Comparison of ENCODE assay signal across 18 cellular contexts in genomic region chr11:70541699-70542098, GRCh38.
DNase-seq lines count a peak whose midpoint lies in the region; ATAC-seq and TF ChIP-seq lines count a peak whose summit lies in the region.
"Had no signal": no experiment of that assay in that cellular context is flagged by ENCODE, and none has a peak within 500 bp of the region (broad histone marks: within the 10 kb centered on the region; RNA-seq: fewer than 3 reads in every experiment).

No MANE protein-coding gene starts in this region.

- POLR2A ChIA-PET in SK-N-SH (lab: Yijun Ruan, JAX) = no interaction called here

- H4K8ac ChIP-seq in neuronal stem cell (ENCODE audit: low read depth, low read length) = no peak overlapping the region

- no peak for TF ChIP-seq POLR2A in lower leg skin (IDR thresholded peaks at IDR 0.05)

- H2BK15ac ChIP-seq in neuronal stem cell (ENCODE audit: low read length) = peak overlapping the region; percentile 21

- no peaks in the 10 kb centered on the region for H3K9me3 ChIP-seq in SK-N-SH
- peaks cover 0 to 4% of the 10 kb centered on the region in 2 donors for H3K9me3 ChIP-seq in neuronal stem cell (replicated peaks in 1 of 2; ENCODE audit: control insufficient read depth in 2 of 2, insufficient read depth in 1 of 2, low read depth in 1 of 2, low read length in 2 of 2)
- no peaks in the 10 kb centered on the region for H3K9me3 ChIP-seq in upper lobe of right lung
- H3K9me3 ChIP-seq in T-helper 17 cell (ENCODE audit: control insufficient read depth, low read length, poor library complexity, severe bottlenecking) = no peaks in the 10 kb centered on the region
- H3K9me3 ChIP-seq: A549 had no signal

- H3K4me3 ChIP-seq in SK-N-SH (ENCODE audit: low read depth in 2 of 2, low read length in 1 of 2) = no peak overlapping the region
- no peak overlapping the region for H3K4me3 ChIP-seq in neuronal stem cell (ENCODE audit: low read length in 2 of 2)
- no peak overlapping the region for H3K4me3 ChIP-seq in upper lobe of right lung
- no peak overlapping the region for H3K4me3 ChIP-seq in lower leg skin (ENCODE audit: low read depth, poor library complexity, severe bottlenecking)
- H3K4me3 ChIP-seq: A549 had no signal

- 43% methylated on average over 4 of the region's 5 CpGs for WGBS in SK-N-SH (ENCODE audit: low lambda C conversion rate)
- WGBS in neuronal stem cell (ENCODE audit: extremely low coverage in 2 of 2, insufficient read length in 2 of 2, insufficient replicate concordance in 1 of 2), 2 donors = no CpG with 5 or more reads among the region's 5 CpGs
- 87 to 98% methylated on average over 4 to 5 of the region's 5 CpGs for WGBS in lower leg skin, 2 donors

- H4K20me1 ChIP-seq in SK-N-SH (ENCODE audit: insufficient read depth) = no peaks in the 10 kb centered on the region

- H3K27me3 ChIP-seq in SK-N-SH (ENCODE audit: insufficient read depth) (no peaks in the 10 kb centered on the region), neuronal stem cell (ENCODE audit: control insufficient read depth in 3 of 3, insufficient read depth in 3 of 3, low read depth in 1 of 3, low read length in 3 of 3) (no peaks in the 10 kb centered on the region), upper lobe of right lung (no peaks in the 10 kb centered on the region)

- H3K36me3 Mint-ChIP-seq in T-helper 17 cell (ENCODE audit: low read depth) = no peaks in the 10 kb centered on the region

- peak overlapping the region; percentile 80 for H2AK5ac ChIP-seq in neuronal stem cell (ENCODE audit: low read depth, low read length)

- H3F3A ChIP-seq in SK-N-SH (replicated peaks; ENCODE audit: insufficient read depth) = no peaks in the 10 kb centered on the region

- H3K23ac ChIP-seq in neuronal stem cell (ENCODE audit: low read depth, low read length, poor library complexity) = no peak overlapping the region

- no peak overlapping the region for H3K14ac ChIP-seq in neuronal stem cell (ENCODE audit: low read length)

- intact Hi-C loops in upper lobe of right lung (cut with DNase I) = no loop called here
- intact Hi-C loops in lower leg skin (cut with DNase I; ENCODE audit: low total_unique reads) = no loop called here

- H2BK5ac ChIP-seq in neuronal stem cell (ENCODE audit: low read length) = no peak overlapping the region

- H3K9ac ChIP-seq in SK-N-SH = no peak overlapping the region
- no peak overlapping the region for H3K9ac ChIP-seq in neuronal stem cell (ENCODE audit: low read depth, low read length, poor library complexity)

- peak overlapping the region; percentile 15 for H3K18ac ChIP-seq in neuronal stem cell (ENCODE audit: low read length)

- no peak overlapping the region for H3K4me3 Mint-ChIP-seq in T-helper 17 cell
- H3K4me3 Mint-ChIP-seq: CD4-positive, alpha-beta T cell; H9 had no signal

- no peaks in the 10 kb centered on the region for H3K9me2 ChIP-seq in SK-N-SH

- CTCF ChIA-PET in SK-N-SH (lab: Yijun Ruan, JAX) = interaction anchor here (0.9 kb wide), 1 partner anchor 8 kb away, joined by 3 read pairs; no protein-coding TSS in a partner anchor

- H2AFZ ChIP-seq in SK-N-SH (ENCODE audit: low read depth) (no peak overlapping the region), neuronal stem cell (ENCODE audit: low read length) (no peak overlapping the region)

- H3K4me2 ChIP-seq in SK-N-SH (no peak overlapping the region), neuronal stem cell (ENCODE audit: insufficient read depth, low read length, poor library complexity, severe bottlenecking) (no peak overlapping the region)
- H3K4me2 ChIP-seq: A549 had no signal

- no peaks in the 10 kb centered on the region for H3K79me2 ChIP-seq in SK-N-SH (ENCODE audit: insufficient read depth)

- TF ChIP-seq EP300 in SK-N-SH (IDR thresholded peaks at IDR 0.05; ENCODE audit: borderline replicate concordance in 1 of 2, low read depth in 1 of 2, low read length in 1 of 2) = no peak

- H3K27ac ChIP-seq in SK-N-SH (ENCODE audit: low read depth in 2 of 2, low read length in 1 of 2) (no peak overlapping the region), neuronal stem cell (replicated peaks; ENCODE audit: low read length) (no peak overlapping the region), upper lobe of right lung (no peak overlapping the region)
- H3K27ac ChIP-seq: 22Rv1, A549, C4-2B had no signal

- TF ChIP-seq CTCF in SK-N-SH (IDR thresholded peaks at IDR 0.05) (no peak), upper lobe of right lung (IDR thresholded peaks at IDR 0.05) (no peak), lower leg skin (IDR thresholded peaks at IDR 0.05) (no peak)

- no peak overlapping the region for H2BK120ac ChIP-seq in neuronal stem cell (ENCODE audit: low read depth, low read length)

- H4K91ac ChIP-seq in neuronal stem cell (ENCODE audit: low read depth, low read length, poor library complexity) = peak overlapping the region; percentile 9

- peaks cover 15% of the 10 kb centered on the region for H3K27me3 Mint-ChIP-seq in T-helper 17 cell

- H3K27ac Mint-ChIP-seq in T-helper 17 cell = no peak overlapping the region
- H3K27ac Mint-ChIP-seq: CD4-positive, alpha-beta T cell had no signal

- H3K36me3 ChIP-seq in SK-N-SH (replicated peaks in 1 of 2; ENCODE audit: control insufficient read depth in 1 of 2, insufficient read depth in 2 of 2, low read length in 1 of 2) = no peaks in the 10 kb centered on the region
- H3K36me3 ChIP-seq in neuronal stem cell (replicated peaks in 1 of 2; ENCODE audit: control insufficient read depth in 2 of 2, insufficient read depth in 2 of 2, low read length in 2 of 2) = no peaks in the 10 kb centered on the region
- H3K36me3 ChIP-seq in upper lobe of right lung = no peaks in the 10 kb centered on the region

- no peak for TF ChIP-seq RAD21 in SK-N-SH (IDR thresholded peaks at IDR 0.05; ENCODE audit: low read length)

- ATAC-seq in SK-N-SH treated with all-trans-retinoic acid at 6 μM for 48 hours = no peak
- no peak for ATAC-seq in upper lobe of right lung
- ATAC-seq in T-helper 17 cell = no peak
- no peak for ATAC-seq in GM21786 (IDR thresholded peaks at IDR 0.05; ENCODE audit: unreplicated experiment)
- ATAC-seq: A549 had no signal

- no peak for DNase-seq in SK-N-SH
- no peak for DNase-seq in neuronal stem cell (ENCODE audit: low spot score)
- peak; percentile 37 for DNase-seq in upper lobe of right lung
- no peak for DNase-seq in T-helper 17 cell
- no peak for DNase-seq in lower leg skin (ENCODE audit: low spot score in 2 of 2)
- DNase-seq: AML-193; CD4-positive, alpha-beta T cell; DMS153; DMS79; GDM1; GOT3; H9; IMR-90 had no signal

- H3K4me1 Mint-ChIP-seq in T-helper 17 cell = no peaks in the 10 kb centered on the region

- H2BK12ac ChIP-seq in neuronal stem cell (ENCODE audit: low read length) = no peak overlapping the region

- H3K4ac ChIP-seq in neuronal stem cell (ENCODE audit: low read length) = peak overlapping the region; percentile 19

- H3K4me1 ChIP-seq in SK-N-SH (ENCODE audit: control insufficient read depth in 1 of 2, insufficient read depth in 2 of 2, low read depth in 1 of 2, low read length in 1 of 2) (no peaks in the 10 kb centered on the region; a peak in 1 of 4 replicates), neuronal stem cell (ENCODE audit: control insufficient read depth in 2 of 2, insufficient read depth in 1 of 2, low read depth in 1 of 2, low read length in 2 of 2) (peaks cover 18% of the 10 kb centered on the region in 2 donors), upper lobe of right lung (no peaks in the 10 kb centered on the region)
- H3K4me1 ChIP-seq: A549 had no signal

- peaks cover 7% of the 10 kb centered on the region for H3K79me1 ChIP-seq in neuronal stem cell (ENCODE audit: low read depth, low read length)

TF ChIP-seq in SK-N-SH treated with all-trans-retinoic acid at 6 μM for 48 hours, 23 proteins besides CTCF, POLR2A, EP300 and RAD21:
- TF ChIP-seq ZNF565 (CRISPR knock-in tag; conservative IDR thresholded peaks at IDR 0.05; ENCODE audit: low read depth) (peak; percentile 88), ZNF8 (CRISPR knock-in tag; IDR thresholded peaks at IDR 0.05) (no peak)

TF ChIP-seq in SK-N-SH, 30 proteins besides CTCF, POLR2A, EP300 and RAD21 (continues in another document):
- TF ChIP-seq NRF1 (IDR thresholded peaks at IDR 0.05; ENCODE audit: low read depth, low read length) (no peak), RXRA (IDR thresholded peaks at IDR 0.05; ENCODE audit: borderline replicate concordance, low read depth) (no peak), RCOR1 (IDR thresholded peaks at IDR 0.05; ENCODE audit: low read length) (no peak), TCF12 (IDR thresholded peaks at IDR 0.05) (no peak), FOXM1 (IDR thresholded peaks at IDR 0.05; ENCODE audit: low read depth) (no peak), YY1 (IDR thresholded peaks at IDR 0.05; ENCODE audit: low read depth) (no peak), PBX3 (IDR thresholded peaks at IDR 0.05) (no peak), SMC3 (IDR thresholded peaks at IDR 0.05; ENCODE audit: low read depth, low read length) (no peak), IRF3 (IDR thresholded peaks at IDR 0.05; ENCODE audit: low read depth, low read length) (no peak), USF1 (IDR thresholded peaks at IDR 0.05; ENCODE audit: borderline replicate concordance, low read depth) (no peak), RFX5 (IDR thresholded peaks at IDR 0.05; ENCODE audit: low read length) (no peak)
